25 cellular contexts compared by ENCODE assay signal in the genomic region with DNA sequence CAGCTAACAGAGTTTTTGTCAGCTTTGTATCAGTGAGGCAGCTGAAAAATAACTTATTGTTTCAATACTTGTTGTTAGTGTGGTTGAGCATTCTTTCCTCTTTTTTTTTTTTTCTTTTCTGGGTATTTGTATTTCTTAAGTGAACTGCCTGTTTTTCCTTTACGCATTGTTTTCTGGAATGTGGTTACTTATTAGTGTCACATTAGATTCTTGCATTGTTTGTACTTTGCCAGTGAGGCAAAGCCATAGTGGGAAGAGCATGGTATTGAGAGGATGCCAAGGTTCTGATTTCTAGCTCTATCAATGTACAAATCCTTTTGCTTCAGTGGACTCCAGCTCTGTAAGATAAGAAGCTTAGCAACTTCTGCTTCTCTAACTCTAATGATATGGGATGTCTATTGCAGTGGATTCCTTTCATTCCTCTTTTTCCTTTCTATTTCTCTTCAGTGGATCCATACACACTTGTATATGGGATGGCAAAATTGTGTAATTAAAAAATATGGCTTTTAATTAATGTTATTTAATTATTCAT.
"Had no signal": no experiment of that assay in that cellular context is flagged by ENCODE, and none has a peak within 500 bp of the region (broad histone marks: within the 10 kb centered on the region; RNA-seq: fewer than 3 reads in every experiment).

No MANE protein-coding gene starts in this region.

- H3K9me3 Mint-ChIP-seq: activated CD4-positive, alpha-beta T cell treated with anti-CD3 and anti-CD28 coated beads, Interleukin-2, amount 10 ng/mL, durations not matched to agents 7 days and 5 days; activated CD8-positive, alpha-beta T cell treated with anti-CD3 and anti-CD28 coated beads for 36 hours; activated naive CD4-positive, alpha-beta T cell treated with anti-CD3 and anti-CD28 coated beads, Interleukin-2, amount 50 U/mL, for 72 hours; immature natural killer cell; naive B cell had no signal

- H3K27ac ChIP-seq: brain microvascular endothelial cell, hepatocyte, left lung, thoracic aorta, upper lobe of right lung, VCaP had no signal

- H2AFZ ChIP-seq: hepatocyte had no signal

- H3K4me2 ChIP-seq: hepatocyte had no signal

- H3K4me3 ChIP-seq: hepatocyte, left lung, lung, thoracic aorta, upper lobe of right lung had no signal

- DNase-seq: activated CD4-positive, alpha-beta T cell treated with anti-CD3 and anti-CD28 coated beads, Interleukin-2, amount 10 ng/mL, durations not matched to agents 7 days and 5 days; activated CD4-positive, CD25-positive, alpha-beta regulatory T cell treated with anti-CD3 and anti-CD28 coated beads, Interleukin-2, amount 50 U/mL, for 72 hours; activated CD8-positive, alpha-beta T cell treated with anti-CD3 and anti-CD28 coated beads for 36 hours; activated gamma-delta T cell; aorta; brain microvascular endothelial cell; caudate nucleus; dermis blood vessel endothelial cell; effector CD8-positive, alpha-beta T cell; foreskin melanocyte; glutamatergic neuron; immature natural killer cell; left lung; naive B cell; stimulated activated CD4-positive, alpha-beta T cell treated with anti-CD3 and anti-CD28 coated beads, Interleukin-2, amount 100 ng/mL, for 48 hours; stimulated activated CD8-positive, alpha-beta memory T cell treated with anti-CD3 and anti-CD28 coated beads, Interleukin-4, amount 100 ng/mL, for 48 hours; stimulated activated naive CD4-positive, alpha-beta T cell treated with Interleukin-2 at 50 U/mL for 16 hours; T1000; upper lobe of right lung had no signal

- ATAC-seq: activated CD8-positive, alpha-beta T cell treated with anti-CD3 and anti-CD28 coated beads for 36 hours; activated naive CD4-positive, alpha-beta T cell treated with anti-CD3 and anti-CD28 coated beads, Interleukin-2, amount 50 U/mL, for 72 hours; left lung; upper lobe of right lung had no signal

- H3K27me3 Mint-ChIP-seq: activated CD4-positive, alpha-beta T cell treated with anti-CD3 and anti-CD28 coated beads, Interleukin-2, amount 10 ng/mL, durations not matched to agents 7 days and 5 days; activated CD8-positive, alpha-beta T cell treated with anti-CD3 and anti-CD28 coated beads for 36 hours; naive B cell had no signal

- H3K9me3 ChIP-seq: left lung, thoracic aorta, upper lobe of right lung had no signal

- H3K27ac Mint-ChIP-seq: activated CD4-positive, alpha-beta T cell treated with anti-CD3 and anti-CD28 coated beads, Interleukin-2, amount 10 ng/mL, durations not matched to agents 7 days and 5 days; activated CD8-positive, alpha-beta T cell treated with anti-CD3 and anti-CD28 coated beads for 36 hours; activated naive CD4-positive, alpha-beta T cell treated with anti-CD3 and anti-CD28 coated beads, Interleukin-2, amount 50 U/mL, for 72 hours; activated T-helper 1 cell treated with anti-CD3 and anti-CD28 coated beads, Interleukin-12 subunit alpha, Interleukin-12 subunit beta, Interleukin-2, Interleukin-4 antibody, amounts not matched to agents 30 ng/mL and 10 ng/mL and 1 ng/mL, durations not matched to agents 14 hours and 24 hours and 36 hours had no signal

- H3K4me3 Mint-ChIP-seq: activated CD4-positive, alpha-beta T cell treated with anti-CD3 and anti-CD28 coated beads, Interleukin-2, amount 10 ng/mL, durations not matched to agents 7 days and 5 days; activated CD8-positive, alpha-beta T cell treated with anti-CD3 and anti-CD28 coated beads for 36 hours; activated T-helper 1 cell treated with anti-CD3 and anti-CD28 coated beads, Interleukin-12 subunit alpha, Interleukin-12 subunit beta, Interleukin-2, Interleukin-4 antibody, amounts not matched to agents 30 ng/mL and 10 ng/mL and 1 ng/mL, durations not matched to agents 14 hours and 24 hours and 36 hours had no signal

- H3K27me3 ChIP-seq: brain microvascular endothelial cell, hepatocyte, left lung, upper lobe of right lung had no signal
